In the genomic region with DNA sequence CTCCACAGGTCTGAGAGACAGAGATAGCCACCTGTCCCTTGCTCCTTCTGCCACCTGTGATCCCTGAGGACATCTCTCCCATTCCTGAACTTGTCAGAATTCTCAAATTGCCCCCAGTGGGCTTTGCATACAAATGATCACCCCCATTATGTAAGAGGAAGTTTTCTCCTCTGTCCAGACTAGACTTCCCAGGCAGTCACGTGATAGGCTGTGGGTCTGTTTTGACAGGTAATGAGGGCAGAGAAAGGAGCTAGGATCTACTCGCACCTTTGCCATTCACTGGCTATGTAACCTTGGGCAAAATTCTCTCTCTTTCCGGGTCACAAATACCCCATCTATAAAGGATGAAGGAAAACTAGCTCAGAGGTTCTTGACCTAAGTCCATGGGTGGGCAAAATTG, we compare ENCODE assay signal across 17 cellular contexts. TPM values are rescaled to one million over a fixed set of nuclear protein-coding genes. Genes with fewer than 3 reads are reported as not detected.
DNase-seq lines count a peak whose midpoint lies in the region; ATAC-seq, FAIRE-seq and TF ChIP-seq lines count a peak whose summit lies in the region.
"Had no signal": no experiment of that assay in that cellular context is flagged by ENCODE, and none has a peak within 500 bp of the region (broad histone marks: within the 10 kb centered on the region; RNA-seq: fewer than 3 reads in every experiment).

No MANE protein-coding gene starts in this region.

- no peaks in the 10 kb centered on the region for H3K27me3 Mint-ChIP-seq in naive B cell
- H3K27me3 Mint-ChIP-seq: CD4-positive, CD25-positive, alpha-beta regulatory T cell had no signal

- peak overlapping the region in 4 of 6 donors; percentile 38 to 84 (median 61) for H3K27ac Mint-ChIP-seq in naive B cell
- H3K27ac Mint-ChIP-seq: CD4-positive, CD25-positive, alpha-beta regulatory T cell had no signal

- peaks cover 2 to 11% (median 8%) of the 10 kb centered on the region in 3 donors for H3K4me1 Mint-ChIP-seq in naive B cell

- TF ChIP-seq CTCF in K562 (IDR thresholded peaks at IDR 0.05 in 2 of 3, conservative IDR thresholded peaks at IDR 0.05 in 1 of 3; ENCODE audit: insufficient read depth in 2 of 3, low read depth in 1 of 3, low read length in 3 of 3) (no peak), transverse colon (IDR thresholded peaks at IDR 0.05) (no peak)

- TF ChIP-seq POLR2A in K562 (conservative IDR thresholded peaks at IDR 0.05) (no peak), transverse colon (IDR thresholded peaks at IDR 0.05) (no peak)

- in situ Hi-C loops in K562 (cut with MboI), result no loop called here
- in situ Hi-C loops in transverse colon (cut with MboI; ENCODE audit: low pct_ligation_motif_present in 1 of 4, low pct_unique_long_range_greater_than_20kb in 1 of 4, low sequenced_read_pairs in 3 of 4), result no loop called here

- H3K9me3 ChIP-seq in BLaER1 treated with 17β-estradiol and CSF1 and Interleukin-3, amounts not matched to agents 10 nM and 100 nM (replicated peaks in 1 of 11), result no peaks in the 10 kb centered on the region
- H3K9me3 ChIP-seq in K562 (replicated peaks; ENCODE audit: control insufficient read depth, insufficient read depth, low read depth, low read length), result no peaks in the 10 kb centered on the region
- no peaks in the 10 kb centered on the region for H3K9me3 ChIP-seq in transverse colon

- POLR2A ChIA-PET in K562 (lab: Yijun Ruan, JAX), result no interaction called here

- ATAC-seq in K562 (no peak), naive B cell (ENCODE audit: low read depth in 2 of 2) (no peak)
- ATAC-seq: HCT116 had no signal

- no peaks in the 10 kb centered on the region for H3K27me3 ChIP-seq in BLaER1 treated with 17β-estradiol and CSF1 and Interleukin-3, amounts not matched to agents 10 nM and 100 nM
- H3K27me3 ChIP-seq in K562 (ENCODE audit: control insufficient read depth in 2 of 2, insufficient read depth in 2 of 2, low read length in 2 of 2) (no peaks in the 10 kb centered on the region), transverse colon (no peaks in the 10 kb centered on the region)

- peaks cover 11 to 100% (median 86%) of the 10 kb centered on the region in 11 experiments; a peak in 18 of 22 replicates for H4K20me1 ChIP-seq in BLaER1 treated with 17β-estradiol and CSF1 and Interleukin-3, amounts not matched to agents 10 nM and 100 nM
- no peaks in the 10 kb centered on the region for H4K20me1 ChIP-seq in K562 (replicated peaks; ENCODE audit: control insufficient read depth, insufficient read depth, low read length)

- WGBS in K562 (ENCODE audit: insufficient coverage, low coverage, missing lambda C conversion rate), result 20% methylated on average over 2 of the region's 3 CpGs
- 48% methylated on average over 3 of the region's 3 CpGs; no CpG with 5 or more reads in 1 of the 2 donors for WGBS in transverse colon (ENCODE audit: low coverage in 1 of 2), 2 donors

- H3K4me2 ChIP-seq in BLaER1 treated with 17β-estradiol and CSF1 and Interleukin-3, amounts not matched to agents 10 nM and 100 nM, result peak overlapping the region in 7 of 11 experiments; percentile 4 to 67 (median 41); a peak in 11 of 22 replicates
- H3K4me2 ChIP-seq in K562 (ENCODE audit: insufficient read depth, low read length), result no peak overlapping the region

- no peak overlapping the region for H3K4me3 Mint-ChIP-seq in naive B cell
- H3K4me3 Mint-ChIP-seq: CD4-positive, CD25-positive, alpha-beta regulatory T cell had no signal

- no peaks in the 10 kb centered on the region for H3K9me1 ChIP-seq in K562 (ENCODE audit: control insufficient read depth, insufficient read depth, low read length)

- no peak for TF ChIP-seq RAD21 in K562 (CRISPR knock-in tag; conservative IDR thresholded peaks at IDR 0.05 in 1 of 2, IDR thresholded peaks at IDR 0.05 in 1 of 2)

- H3K27ac ChIP-seq in BLaER1 treated with 17β-estradiol and CSF1 and Interleukin-3, amounts not matched to agents 10 nM and 100 nM, result no peak overlapping the region
- H3K27ac ChIP-seq in K562 (ENCODE audit: extremely low read depth, low read depth, low read length) (no peak overlapping the region), transverse colon (peak overlapping the region; percentile 5 to 84 (median 77))
- H3K27ac ChIP-seq: GM23248 had no signal

- no peaks in the 10 kb centered on the region for H3K9me3 Mint-ChIP-seq in naive B cell

- no peak for TF ChIP-seq EP300 in K562 (IDR thresholded peaks at IDR 0.05; ENCODE audit: low read length)
- TF ChIP-seq EP300 in transverse colon (IDR thresholded peaks at IDR 0.05; ENCODE audit: low read depth), result no peak

- no peak for FAIRE-seq in K562 (lab: Jason Lieb, UNC)
- FAIRE-seq: A204.1, G401.6, GM12891, H54 had no signal

- no peaks in the 10 kb centered on the region for H3K79me2 ChIP-seq in K562 (ENCODE audit: control insufficient read depth, insufficient read depth, low read length)

- no peak for DNase-seq in K562 (ENCODE audit: extremely low read depth in 1 of 4, low spot score in 3 of 4)
- DNase-seq in naive B cell, result no peak
- no peak for DNase-seq in transverse colon
- no peak for DNase-seq in activated CD4-positive, alpha-beta T cell treated with anti-CD3 and anti-CD28 coated beads, Interleukin-2, amount 50 U/mL, for 48 hours
- no peak for DNase-seq in mucosa of gallbladder (ENCODE audit: low spot score)
- DNase-seq in DMS53 (lab: John Stamatoyannopoulos, UW), result no peak
- DNase-seq: CD4-positive, CD25-positive, alpha-beta regulatory T cell; DMS79 treated with DMSO at 0.1 percent for 48 hours; EL; GM23248; IMR-90 had no signal

- H3K4me3 ChIP-seq in BLaER1 treated with 17β-estradiol and CSF1 and Interleukin-3, amounts not matched to agents 10 nM and 100 nM, result no peak overlapping the region
- H3K4me3 ChIP-seq in K562, result no peak overlapping the region
- no peak overlapping the region for H3K4me3 ChIP-seq in transverse colon
- H3K4me3 ChIP-seq: GM23248 had no signal

- peaks cover 4 to 21% of the 10 kb centered on the region in 2 donors for H3K36me3 Mint-ChIP-seq in naive B cell
- H3K36me3 Mint-ChIP-seq: CD4-positive, CD25-positive, alpha-beta regulatory T cell had no signal

- H3K9ac ChIP-seq in BLaER1 treated with 17β-estradiol and CSF1 and Interleukin-3, amounts not matched to agents 10 nM and 100 nM, result no peak overlapping the region
- no peak overlapping the region for H3K9ac ChIP-seq in K562 (ENCODE audit: insufficient read depth in 1 of 2, low read depth in 2 of 2, low read length in 2 of 2)
- H3K9ac ChIP-seq: GM23248 had no signal

- peaks cover 99 to 100% (median 99%) of the 10 kb centered on the region in 11 experiments for H3K36me3 ChIP-seq in BLaER1 treated with 17β-estradiol and CSF1 and Interleukin-3, amounts not matched to agents 10 nM and 100 nM
- H3K36me3 ChIP-seq in K562 (ENCODE audit: control insufficient read depth, insufficient read depth, low read length), result no peaks in the 10 kb centered on the region
- no peaks in the 10 kb centered on the region for H3K36me3 ChIP-seq in transverse colon

- no TSS peak for BruUV-seq in K562 (replicated peaks; lab: Mats Ljungman, UMichigan)

- CTCF ChIA-PET in K562 (lab: Yijun Ruan, JAX; ENCODE audit: low intra/inter-chr PET ratio), result no interaction called here

- intact Hi-C loops in K562 (cut with micrococcal nuclease), result no loop called here
- intact Hi-C loops in transverse colon (cut with DNase I; ENCODE audit: low total_unique reads), result no loop called here

- H3K4me1 ChIP-seq in BLaER1 treated with 17β-estradiol and CSF1 and Interleukin-3, amounts not matched to agents 10 nM and 100 nM, result peaks cover 0 to 70% (median 55%) of the 10 kb centered on the region in 10 experiments; a peak in 15 of 20 replicates
- H3K4me1 ChIP-seq in K562 (replicated peaks in 1 of 2; ENCODE audit: control insufficient read depth in 2 of 2, insufficient read depth in 2 of 2, low read length in 2 of 2) (peaks cover 2 to 5% of the 10 kb centered on the region in 2 experiments; a peak in 2 of 5 replicates), transverse colon (peaks cover 0 to 44% (median 32%) of the 10 kb centered on the region in 4 donors)

- no peak overlapping the region for H2AFZ ChIP-seq in K562 (ENCODE audit: low read depth, low read length)
- H2AFZ ChIP-seq: GM23248 had no signal

RNA-seq across cellular contexts. Expression of a gene that starts 21.4 kb away (rescaled TPM):
- total RNA-seq in K562 (2011; cell fraction: chromatin; rRNA removed; ENCODE audit: low replicate concordance), result 55.5 and 190 TPM in 2 replicates
- total RNA-seq in K562 (2011; cell fraction: nucleolus; rRNA removed), result 38.4 and 47.5 TPM in 2 replicates
- total RNA-seq in K562 (2011; cell fraction: nucleoplasm; rRNA removed), result 104 and 151 TPM in 2 replicates
- total RNA-seq in K562 (2014; rRNA removed) (24.7 and 28.4 TPM in 2 replicates), K562 (2014; rRNA removed; fragmentation: Illumina TruSeq; extraction: Trizol) (60.0 and 70.8 TPM in 2 replicates), K562 (2015; rRNA removed; fragmentation: Illumina TruSeq; extraction: Trizol) (33.5 and 36.5 TPM in 2 replicates), K562 (2021) (56.5 and 63.1 TPM in 2 replicates), transverse colon (100 to 1,000 TPM in 1 of 4 donors, 10 to 100 TPM in 3; 34.4 to 133 (median 77.3) TPM), mucosa of gallbladder (263 TPM)
- polyA plus RNA-seq in K562 (2011; rRNA removed) (29.6 and 42.4 TPM in 2 replicates), K562 (2014; fragmentation: Illumina TruSeq; extraction: Trizol) (34.9 and 36.3 TPM in 2 replicates), K562 (2014; fragmentation: Nextera tagmentation; extraction: Ambion mirVana) (10 to 100 TPM; 16.1 to 17.3 TPM), K562 (2014; rRNA removed) (24.7 and 25.0 TPM in 2 replicates), naive B cell (ENCODE audit: low read depth in 6 of 6) (10 to 100 TPM; 36.7 to 68.0 (median 45.8) TPM)
- 27.2 and 74.2 TPM in 2 replicates for polyA plus RNA-seq in K562 (2011; cell fraction: cytosol; rRNA removed)
- 11.4 and 20.4 TPM in 2 replicates for polyA plus RNA-seq in K562 (2011; cell fraction: nucleus; rRNA removed)
- polyA plus RNA-seq in K562 (2012), result 27.7 and 33.2 TPM in 2 replicates
- 106 and 112 TPM in 2 replicates for polyA minus RNA-seq in K562 (2011; rRNA and poly(A)+ RNA removed)
- polyA minus RNA-seq in K562 (2011; cell fraction: cytosol; rRNA and poly(A)+ RNA removed), result 22.5 and 31.0 TPM in 2 replicates
- 29.1 and 54.0 TPM in 2 replicates for polyA minus RNA-seq in K562 (2011; cell fraction: nucleus; rRNA and poly(A)+ RNA removed)

Comparison
In these comparisons a context has a peak if more than half of its experiments do, and no peak if none do; other contexts are left out.
1. H3K27ac ChIP-seq: peak in transverse colon (4 of 4); none in BLaER1 treated with 17β-estradiol and CSF1 and Interleukin-3, amounts not matched to agents 10 nM and 100 nM (0 of 11) and K562 (single experiment).